11 cellular contexts compared by ENCODE assay signal in genomic region chr3:124985358-124985757, GRCh38. TPM values are rescaled to one million over a fixed set of nuclear protein-coding genes. Genes with fewer than 3 reads are reported as not detected.
DNase-seq lines count a peak whose midpoint lies in the region; ATAC-seq, FAIRE-seq and TF ChIP-seq lines count a peak whose summit lies in the region.
"Had no signal": no experiment of that assay in that cellular context is flagged by ENCODE, and none has a peak within 500 bp of the region (broad histone marks: within the 10 kb centered on the region; RNA-seq: fewer than 3 reads in every experiment).

No MANE protein-coding gene starts in this region.

- TF ChIP-seq CTCF in heart left ventricle (IDR thresholded peaks at IDR 0.05) = no peak

- in situ Hi-C loops in KBM-7 (cut with MboI; ENCODE audit: low pct_unique_long_range_greater_than_20kb, low sequenced_read_pairs) = no loop called here

- DNase-seq in H54 (ENCODE audit: insufficient read length, low spot score) (peak; percentile 63), SW 1271 (lab: John Stamatoyannopoulos, UW) (peak; percentile 46 to 79), heart left ventricle (peak in 1 of 5 donors; percentile 35), small intestine (no peak), activated gamma-delta T cell (lab: John Stamatoyannopoulos, UW) (no peak), KBM-7 (no peak), GM12892 (ENCODE audit: insufficient read length) (no peak), GDM1 (lab: John Stamatoyannopoulos, UW) (no peak)
- DNase-seq: activated naive CD8-positive, alpha-beta T cell treated with anti-CD3 and anti-CD28 coated beads for 36 hours; NCI-H1436 had no signal

- TF ChIP-seq POLR2A in H54 (IDR thresholded peaks at IDR 0.05; ENCODE audit: low read depth, low read length) = no peak
- no peak for TF ChIP-seq POLR2A in heart left ventricle (IDR thresholded peaks at IDR 0.05)
- TF ChIP-seq POLR2A in GM12892 (IDR thresholded peaks at IDR 0.05; ENCODE audit: low read depth, low read length) = no peak

- H3K27ac ChIP-seq in heart left ventricle (peak overlapping the region in 11 of 12 donors; percentile 17 to 83 (median 55)), small intestine (ENCODE audit: low read depth in 1 of 2, low read length in 1 of 2) (peak overlapping the region; percentile 66 to 83)

- H3K4me1 ChIP-seq in heart left ventricle (peaks cover 4 to 48% (median 22%) of the 10 kb centered on the region in 12 donors), small intestine (ENCODE audit: control insufficient read depth in 2 of 2, insufficient read depth in 1 of 2, low read depth in 1 of 2, low read length in 1 of 2) (peaks cover 0 to 10% of the 10 kb centered on the region in 2 donors)

- no peaks in the 10 kb centered on the region for H3K27me3 ChIP-seq in heart left ventricle
- H3K27me3 ChIP-seq in small intestine (ENCODE audit: control insufficient read depth in 2 of 2, insufficient read depth in 2 of 2, low read length in 2 of 2) = no peaks in the 10 kb centered on the region

- 50 to 70% (median 58%) methylated on average over 4 of the region's 4 CpGs for WGBS in heart left ventricle, 4 donors
- 60 to 74% (median 73%) methylated on average over 4 of the region's 4 CpGs for WGBS in small intestine, 3 donors

- ATAC-seq in heart left ventricle = peak in 3 of 4 donors; percentile 67 to 71 (median 69)

- peaks cover 0 to 96% (median 55%) of the 10 kb centered on the region in 9 donors for H3K36me3 ChIP-seq in heart left ventricle
- no peaks in the 10 kb centered on the region for H3K36me3 ChIP-seq in small intestine (ENCODE audit: control insufficient read depth in 2 of 2, insufficient read depth in 2 of 2, low read length in 2 of 2)

- no peaks in the 10 kb centered on the region for H3K9me3 ChIP-seq in heart left ventricle
- no peaks in the 10 kb centered on the region for H3K9me3 ChIP-seq in small intestine (ENCODE audit: control insufficient read depth, low read depth)

- no peak overlapping the region for H3K4me3 ChIP-seq in heart left ventricle
- no peak overlapping the region for H3K4me3 ChIP-seq in small intestine (ENCODE audit: low read depth in 1 of 2, low read length in 2 of 2)

- intact Hi-C loops in heart left ventricle (cut with DNase I) = loop anchor here in 1 of 10 donors (5.0 kb wide), 1 partner anchor 223 kb away; no protein-coding TSS in a partner anchor

- FAIRE-seq in H54 (lab: Jason Lieb, UNC) (peak; percentile 67), small intestine (lab: Jason Lieb, UNC) (no peak), GM12892 (lab: Jason Lieb, UNC) (no peak)
- FAIRE-seq: TTC549 had no signal

RNA-seq across cellular contexts. Expression of gene MUC13, which starts 50.8 kb away (rescaled TPM):
- total RNA-seq in heart left ventricle = under 1 TPM in 1 of 9 donors, not detected in 8; 0.08 TPM
- polyA plus RNA-seq in heart left ventricle (under 1 TPM in 1 of 2 donors, not detected in 1; 0.15 TPM), small intestine (100 to 1,000 TPM; 178 to 547 (median 269) TPM)
- polyA plus RNA-seq in GM12892 (2012; ENCODE audit: missing spikeins) = 0.38 TPM
- total RNA-seq: activated naive CD8-positive, alpha-beta T cell treated with anti-CD3 and anti-CD28 coated beads for 36 hours had no signal

Comparison
In these comparisons a context has a peak if more than half of its experiments do, and no peak if none do; other contexts are left out.
1. DNase-seq: peak in H54 (single experiment) and SW 1271 (2 of 2); none in small intestine (single experiment), activated gamma-delta T cell (single experiment), KBM-7 (single experiment), GM12892 (single experiment) and GDM1 (single experiment).
2. RNA of gene MUC13, which starts 50.8 kb away (polyA plus RNA-seq): 178 to 547 TPM in small intestine; 0.15 TPM in heart left ventricle; every median in the first group is over 100 times any median in the second.